ENCODE assay signal across 16 cellular contexts in the genomic region with DNA sequence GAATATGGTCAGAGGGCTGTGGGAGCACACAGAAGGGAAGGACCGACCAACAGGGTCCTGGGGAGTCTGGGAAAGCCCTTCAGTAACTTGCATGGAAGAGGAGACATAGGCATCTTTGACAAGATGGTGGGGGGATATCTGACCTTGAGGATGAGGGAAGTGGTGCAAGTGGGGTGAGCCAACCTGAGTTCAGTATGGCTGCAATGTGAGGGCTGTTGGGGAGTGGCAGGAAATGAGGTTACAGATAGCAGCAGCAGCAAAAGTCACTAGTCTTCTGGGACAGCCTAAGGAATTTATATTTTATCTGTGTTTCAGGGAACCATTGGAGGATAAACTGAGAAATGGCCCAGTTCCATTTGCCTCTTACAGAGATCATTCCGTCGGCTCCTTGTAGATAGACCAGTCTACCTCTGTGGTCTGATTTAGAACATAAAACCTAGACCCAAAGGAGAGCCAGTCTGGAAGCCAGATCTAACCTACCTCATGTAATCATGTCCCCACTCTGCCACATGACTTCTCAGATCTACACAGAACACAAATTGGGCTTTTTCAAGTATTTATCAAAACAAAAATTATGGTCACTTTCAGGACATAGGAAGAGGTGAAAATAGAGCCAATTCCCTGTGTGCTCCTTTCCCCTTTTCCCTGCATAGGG.
DNase-seq lines count a peak whose midpoint lies in the region; ATAC-seq and TF ChIP-seq lines count a peak whose summit lies in the region.
"Had no signal": no experiment of that assay in that cellular context is flagged by ENCODE, and none has a peak within 500 bp of the region (broad histone marks: within the 10 kb centered on the region; RNA-seq: fewer than 3 reads in every experiment).

No MANE protein-coding gene starts in this region.

- DNase-seq in activated T-cell treated with anti-CD3 and anti-CD28 coated beads, Interleukin-2, amount 50 U/mL, for 24 hours = no peak
- no peak for DNase-seq in activated T-cell treated with anti-CD3 and anti-CD28 coated beads for 4 hours
- DNase-seq in activated CD4-positive, alpha-beta memory T cell treated with anti-CD3 and anti-CD28 coated beads, Interleukin-2, amount 10 ng/mL, durations not matched to agents 7 days and 5 days = peak; percentile 57
- DNase-seq in neural crest cell (ENCODE audit: low read depth, low spot score) = no peak
- no peak for DNase-seq in NK-92 (lab: John Stamatoyannopoulos, UW; ENCODE audit: unreplicated experiment)
- DNase-seq in upper lobe of right lung = no peak
- DNase-seq: activated CD4-positive, alpha-beta T cell treated with anti-CD3 and anti-CD28 coated beads, Interleukin-2, amount 50 U/mL, for 48 hours; cerebellar nuclear complex; DMS 273 treated with DMSO at 0.1 percent for 48 hours; HFFc6; NCI-H1417; NCI-H226; stimulated activated CD4-positive, alpha-beta T cell treated with anti-CD3 and anti-CD28 coated beads, Interleukin-15, amount 100 ng/mL, for 24 hours had no signal

- H3K4me3 ChIP-seq in Loucy (ENCODE audit: low read length, poor library complexity, severe bottlenecking) = no peak overlapping the region
- H3K4me3 ChIP-seq in upper lobe of right lung = no peak overlapping the region
- H3K4me3 ChIP-seq: thoracic aorta had no signal

- H3K9ac ChIP-seq in Loucy (ENCODE audit: low read depth, low read length, poor library complexity, severe bottlenecking) = no peak overlapping the region

- CTCF ChIA-PET in activated CD4-positive, alpha-beta memory T cell treated with anti-CD3 and anti-CD28 coated beads, Interleukin-2, amount 10 ng/mL, durations not matched to agents 7 days and 5 days (lab: Charles Lee) = interaction anchor here (1.2 kb wide), 1 partner anchor 21 kb away, joined by 3 read pairs; no protein-coding TSS in a partner anchor

- ATAC-seq in upper lobe of right lung (no peak), HG02938 (IDR thresholded peaks at IDR 0.05; ENCODE audit: unreplicated experiment) (no peak)

- peaks cover 14% of the 10 kb centered on the region for H3K9me3 Mint-ChIP-seq in activated T-cell treated with anti-CD3 and anti-CD28 coated beads, Interleukin-2, amount 50 U/mL, for 24 hours
- H3K9me3 Mint-ChIP-seq in activated CD4-positive, alpha-beta memory T cell treated with anti-CD3 and anti-CD28 coated beads, Interleukin-2, amount 10 ng/mL, durations not matched to agents 7 days and 5 days = peaks cover 14% of the 10 kb centered on the region
- peaks cover 3% of the 10 kb centered on the region for H3K9me3 Mint-ChIP-seq in neural crest cell
- H3K9me3 Mint-ChIP-seq: HFFc6 had no signal

- H3K36me3 Mint-ChIP-seq in activated T-cell treated with anti-CD3 and anti-CD28 coated beads, Interleukin-2, amount 50 U/mL, for 24 hours (ENCODE audit: low read depth) = peaks cover 78% of the 10 kb centered on the region
- H3K36me3 Mint-ChIP-seq in activated CD4-positive, alpha-beta memory T cell treated with anti-CD3 and anti-CD28 coated beads, Interleukin-2, amount 10 ng/mL, durations not matched to agents 7 days and 5 days (ENCODE audit: low read depth) = peaks cover 64% of the 10 kb centered on the region
- peaks cover 22% of the 10 kb centered on the region for H3K36me3 Mint-ChIP-seq in neural crest cell (ENCODE audit: low read depth)

- no peaks in the 10 kb centered on the region for H3K27me3 Mint-ChIP-seq in activated T-cell treated with anti-CD3 and anti-CD28 coated beads, Interleukin-2, amount 50 U/mL, for 24 hours
- no peaks in the 10 kb centered on the region for H3K27me3 Mint-ChIP-seq in activated CD4-positive, alpha-beta memory T cell treated with anti-CD3 and anti-CD28 coated beads, Interleukin-2, amount 10 ng/mL, durations not matched to agents 7 days and 5 days
- no peaks in the 10 kb centered on the region for H3K27me3 Mint-ChIP-seq in neural crest cell (ENCODE audit: low read depth)

- H4K20me1 ChIP-seq in Loucy (ENCODE audit: insufficient read depth, low read length, poor library complexity, severe bottlenecking) = no peaks in the 10 kb centered on the region

- H3K27me3 ChIP-seq in Loucy (ENCODE audit: insufficient read depth, low read length, poor library complexity, severe bottlenecking) (no peaks in the 10 kb centered on the region), upper lobe of right lung (no peaks in the 10 kb centered on the region)

- no peaks in the 10 kb centered on the region for H3F3A ChIP-seq in Loucy (ENCODE audit: low read depth)

- no peak overlapping the region for H2AFZ ChIP-seq in Loucy (ENCODE audit: low read length)

- no peaks in the 10 kb centered on the region for H3K79me2 ChIP-seq in Loucy (ENCODE audit: insufficient read depth, low read length)

- H3K4me2 ChIP-seq in Loucy (ENCODE audit: low read depth, low read length, poor library complexity, severe bottlenecking) = peak overlapping the region; percentile 22

- H3K4me1 ChIP-seq in Loucy (ENCODE audit: insufficient read depth, low read length, poor library complexity, severe bottlenecking) (peaks cover 17% of the 10 kb centered on the region), upper lobe of right lung (peaks cover 4% of the 10 kb centered on the region)

- peaks cover 2% of the 10 kb centered on the region; the same call in 1 of the 2 replicates for H3K36me3 ChIP-seq in Loucy (ENCODE audit: insufficient read depth, low read length)
- H3K36me3 ChIP-seq in upper lobe of right lung = no peaks in the 10 kb centered on the region
- H3K36me3 ChIP-seq: thoracic aorta had no signal

- peak overlapping the region; percentile 2 for H3K4me3 Mint-ChIP-seq in activated T-cell treated with anti-CD3 and anti-CD28 coated beads, Interleukin-2, amount 50 U/mL, for 24 hours
- H3K4me3 Mint-ChIP-seq in activated CD4-positive, alpha-beta memory T cell treated with anti-CD3 and anti-CD28 coated beads, Interleukin-2, amount 10 ng/mL, durations not matched to agents 7 days and 5 days = peak overlapping the region; percentile 13
- H3K4me3 Mint-ChIP-seq in neural crest cell = no peak overlapping the region
- H3K4me3 Mint-ChIP-seq: HFFc6 had no signal

- POLR2A ChIA-PET in activated CD4-positive, alpha-beta memory T cell treated with anti-CD3 and anti-CD28 coated beads, Interleukin-2, amount 10 ng/mL, durations not matched to agents 7 days and 5 days (lab: Charles Lee) = interaction anchor here (0.9 to 2.3 kb wide), 11 partner anchors 15 to 222 kb away, joined by 3 to 27 read pairs (median 5); partner anchors contain the start of gene EIF4A2

- no peak overlapping the region for H3K27ac ChIP-seq in upper lobe of right lung
- H3K27ac ChIP-seq: thoracic aorta had no signal

- H3K9me3 ChIP-seq in Loucy (ENCODE audit: insufficient read depth, low read depth, low read length) = no peaks in the 10 kb centered on the region
- H3K9me3 ChIP-seq in upper lobe of right lung = no peaks in the 10 kb centered on the region
- H3K9me3 ChIP-seq: thoracic aorta had no signal

- H3K9me2 ChIP-seq in Loucy (replicated peaks; ENCODE audit: low read depth, low read length) = no peaks in the 10 kb centered on the region

- intact Hi-C loops in upper lobe of right lung (cut with DNase I) = no loop called here

- peaks cover 67% of the 10 kb centered on the region for H3K4me1 Mint-ChIP-seq in activated T-cell treated with anti-CD3 and anti-CD28 coated beads, Interleukin-2, amount 50 U/mL, for 24 hours (ENCODE audit: low read depth)
- peaks cover 70% of the 10 kb centered on the region for H3K4me1 Mint-ChIP-seq in activated CD4-positive, alpha-beta memory T cell treated with anti-CD3 and anti-CD28 coated beads, Interleukin-2, amount 10 ng/mL, durations not matched to agents 7 days and 5 days
- peaks cover 7% of the 10 kb centered on the region for H3K4me1 Mint-ChIP-seq in neural crest cell

- H3K27ac Mint-ChIP-seq in activated T-cell treated with anti-CD3 and anti-CD28 coated beads, Interleukin-2, amount 50 U/mL, for 24 hours = peak overlapping the region; percentile 40
- H3K27ac Mint-ChIP-seq in activated CD4-positive, alpha-beta memory T cell treated with anti-CD3 and anti-CD28 coated beads, Interleukin-2, amount 10 ng/mL, durations not matched to agents 7 days and 5 days = peak overlapping the region; percentile 87
- H3K27ac Mint-ChIP-seq in neural crest cell (ENCODE audit: unreplicated experiment) = peak overlapping the region; percentile 85
- H3K27ac Mint-ChIP-seq: HFFc6 had no signal

- no peak for TF ChIP-seq CTCF in Loucy (conservative IDR thresholded peaks at IDR 0.05; ENCODE audit: low read length)
- TF ChIP-seq CTCF in neural crest cell (conservative IDR thresholded peaks at IDR 0.05) = no peak
- no peak for TF ChIP-seq CTCF in upper lobe of right lung (IDR thresholded peaks at IDR 0.05)
